ENCODE assay signal across 19 cellular contexts in genomic region chr1:186208405-186209129, GRCh38.
DNase-seq lines count a peak whose midpoint lies in the region; TF ChIP-seq lines count a peak whose summit lies in the region.
"Had no signal": no experiment of that assay in that cellular context is flagged by ENCODE, and none has a peak within 500 bp of the region (broad histone marks: within the 10 kb centered on the region; RNA-seq: fewer than 3 reads in every experiment).

No MANE protein-coding gene starts in this region.

- no peak overlapping the region for H2BK12ac ChIP-seq in mesenchymal stem cell (ENCODE audit: low read length in 2 of 2)

- no peak for TF ChIP-seq CTCF in choroid plexus epithelial cell (conservative IDR thresholded peaks at IDR 0.05; ENCODE audit: low read depth, low read length)

- H2BK5ac ChIP-seq in mesenchymal stem cell (ENCODE audit: low read depth, low read length, poor library complexity, severe bottlenecking) = no peak overlapping the region

- no peak overlapping the region for H3K4me2 ChIP-seq in mesenchymal stem cell (ENCODE audit: low read length, poor library complexity, severe bottlenecking)
- H3K4me2 ChIP-seq: GM23338, SK-N-SH had no signal

- no peaks in the 10 kb centered on the region for H3K4me1 ChIP-seq in mesenchymal stem cell (ENCODE audit: control insufficient read depth, insufficient read depth, low read depth, low read length)
- H3K4me1 ChIP-seq: breast epithelium had no signal

- peak overlapping the region; percentile 64 for H3K9ac ChIP-seq in mesenchymal stem cell (ENCODE audit: low read length)
- H3K9ac ChIP-seq: SK-N-SH had no signal

- no peak overlapping the region for H2AFZ ChIP-seq in mesenchymal stem cell (ENCODE audit: low read depth, low read length)
- H2AFZ ChIP-seq: GM23338 had no signal

- H3K27ac ChIP-seq in mesenchymal stem cell (ENCODE audit: low read length, poor library complexity, severe bottlenecking) = no peak overlapping the region

- no peak overlapping the region for H4K8ac ChIP-seq in mesenchymal stem cell (ENCODE audit: low read length)

- H3K14ac ChIP-seq in mesenchymal stem cell (ENCODE audit: low read length in 2 of 2) = no peak overlapping the region

- H3K4me3 ChIP-seq in choroid plexus epithelial cell (ENCODE audit: low read depth, low read length) = no peak overlapping the region
- H3K4me3 ChIP-seq in mesenchymal stem cell (ENCODE audit: insufficient read depth in 1 of 2, low read depth in 1 of 2, low read length in 2 of 2) = no peak overlapping the region
- H3K4me3 ChIP-seq: breast epithelium, GM23338 had no signal

- no peaks in the 10 kb centered on the region for H3K79me1 ChIP-seq in mesenchymal stem cell (replicated peaks; ENCODE audit: low read length, poor library complexity, severe bottlenecking)

- no peaks in the 10 kb centered on the region for H3K9me3 ChIP-seq in mesenchymal stem cell (ENCODE audit: control insufficient read depth, low read length)
- H3K9me3 ChIP-seq: breast epithelium, SK-N-SH had no signal

- no peak overlapping the region for H4K91ac ChIP-seq in mesenchymal stem cell (ENCODE audit: low read length)

- no peak overlapping the region for H3K4ac ChIP-seq in mesenchymal stem cell (ENCODE audit: low read depth in 1 of 2, low read length in 2 of 2)

- peak overlapping the region in 1 of 2 experiments; percentile 50 for H3K18ac ChIP-seq in mesenchymal stem cell (ENCODE audit: low read depth in 1 of 2, low read length in 2 of 2)

- H2BK120ac ChIP-seq in mesenchymal stem cell (ENCODE audit: low read depth, low read length) = no peak overlapping the region

- no peaks in the 10 kb centered on the region for H3K36me3 ChIP-seq in mesenchymal stem cell (ENCODE audit: control insufficient read depth in 1 of 2, insufficient read depth in 2 of 2, low read depth in 1 of 2, low read length in 2 of 2)
- H3K36me3 ChIP-seq: breast epithelium had no signal

- H3K27me3 ChIP-seq in mesenchymal stem cell (ENCODE audit: control insufficient read depth in 1 of 2, insufficient read depth in 1 of 2, low read length in 2 of 2) = no peaks in the 10 kb centered on the region
- H3K27me3 ChIP-seq: breast epithelium had no signal

- H2BK15ac ChIP-seq in mesenchymal stem cell (ENCODE audit: low read depth, poor library complexity, severe bottlenecking) = no peak overlapping the region

- H2AK5ac ChIP-seq in mesenchymal stem cell (ENCODE audit: low read length, severe bottlenecking) = no peak overlapping the region

- no peak overlapping the region for H3K23ac ChIP-seq in mesenchymal stem cell (ENCODE audit: low read length in 2 of 2)

- WGBS in mesenchymal stem cell = 89% methylated on average over 4 of the region's 4 CpGs

- DNase-seq in AG20443 (ENCODE audit: low spot score) = peak; percentile 27
- DNase-seq in MV-4-11 (lab: John Stamatoyannopoulos, UW) = peak; percentile 11
- peak; percentile 36 for DNase-seq in choroid plexus epithelial cell (ENCODE audit: low read depth)
- DNase-seq in mesenchymal stem cell = peak; percentile 74
- no peak for DNase-seq in mesenteric fat pad (ENCODE audit: low spot score)
- no peak for DNase-seq in occipital lobe (lab: John Stamatoyannopoulos, UW)
- no peak for DNase-seq in DMS79 (lab: John Stamatoyannopoulos, UW)
- DNase-seq: activated CD4-positive, alpha-beta T cell treated with anti-CD3 and anti-CD28 coated beads for 1 hour; activated naive CD8-positive, alpha-beta T cell treated with anti-CD3 and anti-CD28 coated beads, Interleukin-2, amount 10 ng/mL, durations not matched to agents 7 days and 5 days; dermis blood vessel endothelial cell; EL; Kasumi-1; NCI-H2107; NCI-H510A treated with DMSO at 0.1 percent for 48 hours; retina; SK-N-SH; substantia nigra had no signal

Comparison
In these comparisons a context has a peak if more than half of its experiments do, and no peak if none do; other contexts are left out.
1. DNase-seq: peak in AG20443 (single experiment), MV-4-11 (single experiment), choroid plexus epithelial cell (single experiment) and mesenchymal stem cell (single experiment); none in mesenteric fat pad (single experiment), occipital lobe (single experiment) and DMS79 (single experiment).